1 cellular context compared by ENCODE assay signal in genomic region chr7:99562832-99563231, GRCh38.
TF ChIP-seq lines count a peak whose summit lies in the region.

No MANE protein-coding gene starts in this region.

TF ChIP-seq in HCT116, 20 proteins besides CTCF, POLR2A, EP300 and RAD21 (continued from another document):
- TF ChIP-seq, protein P1, sequence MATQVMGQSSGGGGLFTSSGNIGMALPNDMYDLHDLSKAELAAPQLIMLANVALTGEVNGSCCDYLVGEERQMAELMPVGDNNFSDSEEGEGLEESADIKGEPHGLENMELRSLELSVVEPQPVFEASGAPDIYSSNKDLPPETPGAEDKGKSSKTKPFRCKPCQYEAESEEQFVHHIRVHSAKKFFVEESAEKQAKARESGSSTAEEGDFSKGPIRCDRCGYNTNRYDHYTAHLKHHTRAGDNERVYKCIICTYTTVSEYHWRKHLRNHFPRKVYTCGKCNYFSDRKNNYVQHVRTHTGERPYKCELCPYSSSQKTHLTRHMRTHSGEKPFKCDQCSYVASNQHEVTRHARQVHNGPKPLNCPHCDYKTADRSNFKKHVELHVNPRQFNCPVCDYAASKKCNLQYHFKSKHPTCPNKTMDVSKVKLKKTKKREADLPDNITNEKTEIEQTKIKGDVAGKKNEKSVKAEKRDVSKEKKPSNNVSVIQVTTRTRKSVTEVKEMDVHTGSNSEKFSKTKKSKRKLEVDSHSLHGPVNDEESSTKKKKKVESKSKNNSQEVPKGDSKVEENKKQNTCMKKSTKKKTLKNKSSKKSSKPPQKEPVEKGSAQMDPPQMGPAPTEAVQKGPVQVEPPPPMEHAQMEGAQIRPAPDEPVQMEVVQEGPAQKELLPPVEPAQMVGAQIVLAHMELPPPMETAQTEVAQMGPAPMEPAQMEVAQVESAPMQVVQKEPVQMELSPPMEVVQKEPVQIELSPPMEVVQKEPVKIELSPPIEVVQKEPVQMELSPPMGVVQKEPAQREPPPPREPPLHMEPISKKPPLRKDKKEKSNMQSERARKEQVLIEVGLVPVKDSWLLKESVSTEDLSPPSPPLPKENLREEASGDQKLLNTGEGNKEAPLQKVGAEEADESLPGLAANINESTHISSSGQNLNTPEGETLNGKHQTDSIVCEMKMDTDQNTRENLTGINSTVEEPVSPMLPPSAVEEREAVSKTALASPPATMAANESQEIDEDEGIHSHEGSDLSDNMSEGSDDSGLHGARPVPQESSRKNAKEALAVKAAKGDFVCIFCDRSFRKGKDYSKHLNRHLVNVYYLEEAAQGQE (IDR thresholded peaks at IDR 0.05; ENCODE audit: low read depth), result no peak
- peak; percentile 55 for TF ChIP-seq ZBTB33 (IDR thresholded peaks at IDR 0.05; ENCODE audit: extremely low read depth, insufficient replicate concordance, low read length)
- TF ChIP-seq, protein P2, sequence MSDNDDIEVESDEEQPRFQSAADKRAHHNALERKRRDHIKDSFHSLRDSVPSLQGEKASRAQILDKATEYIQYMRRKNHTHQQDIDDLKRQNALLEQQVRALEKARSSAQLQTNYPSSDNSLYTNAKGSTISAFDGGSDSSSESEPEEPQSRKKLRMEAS (IDR thresholded peaks at IDR 0.05), result peak; percentile 85
